ENCODE assay signal across 1 cellular context in the genomic region with DNA sequence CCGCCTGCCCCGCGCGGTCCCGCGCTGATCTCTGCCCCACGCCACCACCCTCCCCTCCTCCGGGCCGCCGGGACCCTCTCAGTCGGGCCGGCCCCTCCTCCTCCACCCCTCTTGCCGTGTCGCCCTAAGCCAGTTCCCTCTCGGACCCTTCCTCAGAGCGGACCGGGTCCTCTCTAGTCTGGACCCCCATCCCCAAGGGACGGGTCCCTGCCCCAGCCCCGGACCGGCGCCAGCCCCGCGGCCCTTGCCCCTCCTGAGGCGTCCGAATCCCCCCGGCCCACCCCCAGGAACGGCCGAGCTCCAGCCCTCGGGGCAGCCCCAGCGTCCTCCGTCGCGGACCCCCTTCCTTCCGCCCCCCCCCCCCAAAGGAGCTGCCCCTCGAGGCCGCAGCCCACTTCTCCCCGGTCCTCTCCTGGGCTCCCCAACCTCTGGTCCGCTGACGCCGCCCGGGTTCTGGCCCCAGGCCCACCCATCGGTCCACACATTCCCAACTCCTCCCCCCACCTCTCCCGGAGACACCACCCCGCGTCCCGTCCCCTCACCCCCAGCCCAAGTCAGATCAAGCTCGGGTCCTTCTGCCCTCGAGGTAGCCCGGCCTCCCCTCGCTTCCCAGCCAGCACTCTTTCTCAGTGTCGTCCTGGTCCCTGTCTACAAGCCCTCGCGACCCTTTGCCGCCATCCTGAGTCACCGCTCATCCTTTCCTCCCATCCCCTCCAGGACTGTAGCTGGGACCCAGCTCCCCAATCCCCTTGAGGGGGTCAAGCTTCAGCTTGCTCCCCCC.
TF ChIP-seq lines count a peak whose summit lies in the region.

No MANE protein-coding gene starts in this region.

TF ChIP-seq in SK-N-SH treated with all-trans-retinoic acid at 6 μM for 48 hours, 23 proteins besides CTCF, POLR2A, EP300 and RAD21:
- TF ChIP-seq TSHZ2 (CRISPR knock-in tag; IDR thresholded peaks at IDR 0.05) (no peak), BACH2 (CRISPR knock-in tag; IDR thresholded peaks at IDR 0.05; ENCODE audit: borderline replicate concordance) (no peak), ZFP3 (CRISPR knock-in tag; IDR thresholded peaks at IDR 0.05) (no peak), ZC3H10 (CRISPR knock-in tag; IDR thresholded peaks at IDR 0.05) (no peak), TCF4 (CRISPR knock-in tag; IDR thresholded peaks at IDR 0.05; ENCODE audit: borderline replicate concordance) (no peak), GLIS3 (CRISPR knock-in tag; IDR thresholded peaks at IDR 0.05) (no peak), ZNF70 (CRISPR knock-in tag; IDR thresholded peaks at IDR 0.05) (no peak), ZNF8 (CRISPR knock-in tag; IDR thresholded peaks at IDR 0.05) (no peak), OSR1 (CRISPR knock-in tag; IDR thresholded peaks at IDR 0.05) (no peak), CSDC2 (CRISPR knock-in tag; IDR thresholded peaks at IDR 0.05) (no peak), ISL1 (CRISPR knock-in tag; IDR thresholded peaks at IDR 0.05) (no peak), ZNF565 (CRISPR knock-in tag; conservative IDR thresholded peaks at IDR 0.05; ENCODE audit: low read depth) (no peak), PPARA (CRISPR knock-in tag; IDR thresholded peaks at IDR 0.05; ENCODE audit: borderline replicate concordance) (no peak), SNAI2 (CRISPR knock-in tag; IDR thresholded peaks at IDR 0.05) (no peak), TOX (CRISPR knock-in tag; IDR thresholded peaks at IDR 0.05; ENCODE audit: borderline replicate concordance) (no peak), RARB (CRISPR knock-in tag; IDR thresholded peaks at IDR 0.05) (no peak)
- TF ChIP-seq, protein P1, sequence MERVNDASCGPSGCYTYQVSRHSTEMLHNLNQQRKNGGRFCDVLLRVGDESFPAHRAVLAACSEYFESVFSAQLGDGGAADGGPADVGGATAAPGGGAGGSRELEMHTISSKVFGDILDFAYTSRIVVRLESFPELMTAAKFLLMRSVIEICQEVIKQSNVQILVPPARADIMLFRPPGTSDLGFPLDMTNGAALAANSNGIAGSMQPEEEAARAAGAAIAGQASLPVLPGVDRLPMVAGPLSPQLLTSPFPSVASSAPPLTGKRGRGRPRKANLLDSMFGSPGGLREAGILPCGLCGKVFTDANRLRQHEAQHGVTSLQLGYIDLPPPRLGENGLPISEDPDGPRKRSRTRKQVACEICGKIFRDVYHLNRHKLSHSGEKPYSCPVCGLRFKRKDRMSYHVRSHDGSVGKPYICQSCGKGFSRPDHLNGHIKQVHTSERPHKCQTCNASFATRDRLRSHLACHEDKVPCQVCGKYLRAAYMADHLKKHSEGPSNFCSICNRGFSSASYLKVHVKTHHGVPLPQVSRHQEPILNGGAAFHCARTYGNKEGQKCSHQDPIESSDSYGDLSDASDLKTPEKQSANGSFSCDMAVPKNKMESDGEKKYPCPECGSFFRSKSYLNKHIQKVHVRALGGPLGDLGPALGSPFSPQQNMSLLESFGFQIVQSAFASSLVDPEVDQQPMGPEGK (CRISPR knock-in tag; IDR thresholded peaks at IDR 0.05; ENCODE audit: borderline replicate concordance), result no peak
- TF ChIP-seq, protein P2, sequence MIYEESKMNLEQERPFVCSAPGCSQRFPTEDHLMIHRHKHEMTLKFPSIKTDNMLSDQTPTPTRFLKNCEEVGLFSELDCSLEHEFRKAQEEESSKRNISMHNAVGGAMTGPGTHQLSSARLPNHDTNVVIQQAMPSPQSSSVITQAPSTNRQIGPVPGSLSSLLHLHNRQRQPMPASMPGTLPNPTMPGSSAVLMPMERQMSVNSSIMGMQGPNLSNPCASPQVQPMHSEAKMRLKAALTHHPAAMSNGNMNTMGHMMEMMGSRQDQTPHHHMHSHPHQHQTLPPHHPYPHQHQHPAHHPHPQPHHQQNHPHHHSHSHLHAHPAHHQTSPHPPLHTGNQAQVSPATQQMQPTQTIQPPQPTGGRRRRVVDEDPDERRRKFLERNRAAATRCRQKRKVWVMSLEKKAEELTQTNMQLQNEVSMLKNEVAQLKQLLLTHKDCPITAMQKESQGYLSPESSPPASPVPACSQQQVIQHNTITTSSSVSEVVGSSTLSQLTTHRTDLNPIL (CRISPR knock-in tag; IDR thresholded peaks at IDR 0.05; ENCODE audit: low read depth), result no peak
- TF ChIP-seq, protein P3, sequence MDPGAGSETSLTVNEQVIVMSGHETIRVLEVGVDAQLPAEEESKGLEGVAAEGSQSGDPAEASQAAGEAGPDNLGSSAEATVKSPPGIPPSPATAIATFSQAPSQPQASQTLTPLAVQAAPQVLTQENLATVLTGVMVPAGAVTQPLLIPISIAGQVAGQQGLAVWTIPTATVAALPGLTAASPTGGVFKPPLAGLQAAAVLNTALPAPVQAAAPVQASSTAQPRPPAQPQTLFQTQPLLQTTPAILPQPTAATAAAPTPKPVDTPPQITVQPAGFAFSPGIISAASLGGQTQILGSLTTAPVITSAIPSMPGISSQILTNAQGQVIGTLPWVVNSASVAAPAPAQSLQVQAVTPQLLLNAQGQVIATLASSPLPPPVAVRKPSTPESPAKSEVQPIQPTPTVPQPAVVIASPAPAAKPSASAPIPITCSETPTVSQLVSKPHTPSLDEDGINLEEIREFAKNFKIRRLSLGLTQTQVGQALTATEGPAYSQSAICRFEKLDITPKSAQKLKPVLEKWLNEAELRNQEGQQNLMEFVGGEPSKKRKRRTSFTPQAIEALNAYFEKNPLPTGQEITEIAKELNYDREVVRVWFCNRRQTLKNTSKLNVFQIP (CRISPR knock-in tag; IDR thresholded peaks at IDR 0.05; ENCODE audit: borderline replicate concordance, low read depth), result no peak
